In the genomic region with DNA sequence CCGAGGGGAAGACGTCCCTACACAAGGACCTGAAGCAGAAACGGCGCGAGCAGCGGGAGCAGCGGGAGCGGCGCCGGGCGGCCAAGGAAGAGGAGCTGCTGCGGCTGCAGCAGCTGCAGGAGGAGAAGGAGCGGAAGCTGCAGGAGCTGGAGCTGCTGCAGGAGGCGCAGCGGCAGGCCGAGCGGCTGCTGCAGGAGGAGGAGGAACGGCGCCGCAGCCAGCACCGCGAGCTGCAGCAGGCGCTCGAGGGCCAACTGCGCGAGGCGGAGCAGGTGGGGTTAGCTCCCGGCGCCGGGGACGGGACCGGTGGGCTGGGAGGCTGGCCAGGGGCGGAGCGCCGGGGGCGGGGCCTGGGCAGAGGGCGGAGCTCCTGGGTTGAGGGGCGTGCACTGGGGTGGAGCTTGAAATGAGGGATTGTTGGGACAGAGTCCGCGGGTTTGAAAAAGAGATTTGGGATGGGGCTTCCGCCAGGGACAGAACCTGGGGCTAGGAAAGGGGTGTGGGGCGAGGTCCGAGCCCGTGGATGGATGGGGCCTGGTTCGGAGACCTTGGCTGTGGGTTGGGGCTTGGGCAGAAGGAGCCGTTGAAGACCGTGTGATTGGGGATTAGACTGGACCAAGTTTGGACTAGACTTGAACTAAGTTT, we compare ENCODE assay signal across 1 cellular context.
TF ChIP-seq lines count a peak whose summit lies in the region.

No MANE protein-coding gene starts in this region.

TF ChIP-seq in HepG2, 621 proteins besides CTCF, POLR2A, EP300 and RAD21 (continued from another document and continues in another):
- no peak for TF ChIP-seq ZBTB1 (CRISPR knock-in tag; IDR thresholded peaks at IDR 0.05; ENCODE audit: borderline replicate concordance)
- TF ChIP-seq TSC22D2 (CRISPR knock-in tag; IDR thresholded peaks at IDR 0.05; ENCODE audit: borderline replicate concordance) = peak; percentile 52; the same call in 1 of the 2 replicates
- peak; percentile 96 for TF ChIP-seq ZNF761 (CRISPR knock-in tag; conservative IDR thresholded peaks at IDR 0.05)
- TF ChIP-seq ZNF317 (CRISPR knock-in tag; IDR thresholded peaks at IDR 0.05) = 0 out of 2 replicates have a peak, but pooled peaks have one; percentile 12
- peak; percentile 66; the same call in 1 of the 2 replicates for TF ChIP-seq TARDBP (CRISPR knock-in tag; IDR thresholded peaks at IDR 0.05)
- TF ChIP-seq, protein P1, sequence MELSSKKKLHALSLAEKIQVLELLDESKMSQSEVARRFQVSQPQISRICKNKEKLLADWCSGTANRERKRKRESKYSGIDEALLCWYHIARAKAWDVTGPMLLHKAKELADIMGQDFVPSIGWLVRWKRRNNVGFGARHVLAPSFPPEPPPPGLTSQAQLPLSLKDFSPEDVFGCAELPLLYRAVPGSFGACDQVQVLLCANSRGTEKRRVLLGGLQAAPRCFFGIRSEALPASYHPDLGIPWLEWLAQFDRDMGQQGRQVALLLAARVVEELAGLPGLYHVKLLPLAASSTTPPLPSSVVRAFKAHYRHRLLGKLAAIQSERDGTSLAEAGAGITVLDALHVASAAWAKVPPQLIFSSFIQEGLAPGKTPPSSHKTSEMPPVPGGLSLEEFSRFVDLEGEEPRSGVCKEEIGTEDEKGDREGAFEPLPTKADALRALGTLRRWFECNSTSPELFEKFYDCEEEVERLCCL (CRISPR knock-in tag; IDR thresholded peaks at IDR 0.05; ENCODE audit: borderline replicate concordance) = peak; percentile 88; the same call in 1 of the 2 replicates
- no peak for TF ChIP-seq KLF6 (CRISPR knock-in tag; IDR thresholded peaks at IDR 0.05)
- peak; percentile 41; the same call in 1 of the 2 replicates for TF ChIP-seq NR2C2 (CRISPR knock-in tag; IDR thresholded peaks at IDR 0.05; ENCODE audit: borderline replicate concordance)
- peak; percentile 80; the same call in 1 of the 2 replicates for TF ChIP-seq ZNF20 (CRISPR knock-in tag; IDR thresholded peaks at IDR 0.05)
- TF ChIP-seq, protein P2, sequence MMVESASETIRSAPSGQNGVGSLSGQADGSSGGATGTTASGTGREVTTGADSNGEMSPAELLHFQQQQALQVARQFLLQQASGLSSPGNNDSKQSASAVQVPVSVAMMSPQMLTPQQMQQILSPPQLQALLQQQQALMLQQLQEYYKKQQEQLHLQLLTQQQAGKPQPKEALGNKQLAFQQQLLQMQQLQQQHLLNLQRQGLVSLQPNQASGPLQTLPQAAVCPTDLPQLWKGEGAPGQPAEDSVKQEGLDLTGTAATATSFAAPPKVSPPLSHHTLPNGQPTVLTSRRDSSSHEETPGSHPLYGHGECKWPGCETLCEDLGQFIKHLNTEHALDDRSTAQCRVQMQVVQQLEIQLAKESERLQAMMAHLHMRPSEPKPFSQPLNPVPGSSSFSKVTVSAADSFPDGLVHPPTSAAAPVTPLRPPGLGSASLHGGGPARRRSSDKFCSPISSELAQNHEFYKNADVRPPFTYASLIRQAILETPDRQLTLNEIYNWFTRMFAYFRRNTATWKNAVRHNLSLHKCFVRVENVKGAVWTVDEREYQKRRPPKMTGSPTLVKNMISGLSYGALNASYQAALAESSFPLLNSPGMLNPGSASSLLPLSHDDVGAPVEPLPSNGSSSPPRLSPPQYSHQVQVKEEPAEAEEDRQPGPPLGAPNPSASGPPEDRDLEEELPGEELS (CRISPR knock-in tag; IDR thresholded peaks at IDR 0.05) = peak; percentile 53
- TF ChIP-seq GATAD2A (CRISPR knock-in tag; IDR thresholded peaks at IDR 0.05) = peak; percentile 25; the same call in 1 of the 2 replicates
- peak; percentile 95; the same call in 1 of the 2 replicates for TF ChIP-seq ZNF773 (CRISPR knock-in tag; IDR thresholded peaks at IDR 0.05; ENCODE audit: borderline replicate concordance)
- peak; percentile 94 for TF ChIP-seq ZNF383 (CRISPR knock-in tag; IDR thresholded peaks at IDR 0.05; ENCODE audit: borderline replicate concordance)
- TF ChIP-seq, protein P3, sequence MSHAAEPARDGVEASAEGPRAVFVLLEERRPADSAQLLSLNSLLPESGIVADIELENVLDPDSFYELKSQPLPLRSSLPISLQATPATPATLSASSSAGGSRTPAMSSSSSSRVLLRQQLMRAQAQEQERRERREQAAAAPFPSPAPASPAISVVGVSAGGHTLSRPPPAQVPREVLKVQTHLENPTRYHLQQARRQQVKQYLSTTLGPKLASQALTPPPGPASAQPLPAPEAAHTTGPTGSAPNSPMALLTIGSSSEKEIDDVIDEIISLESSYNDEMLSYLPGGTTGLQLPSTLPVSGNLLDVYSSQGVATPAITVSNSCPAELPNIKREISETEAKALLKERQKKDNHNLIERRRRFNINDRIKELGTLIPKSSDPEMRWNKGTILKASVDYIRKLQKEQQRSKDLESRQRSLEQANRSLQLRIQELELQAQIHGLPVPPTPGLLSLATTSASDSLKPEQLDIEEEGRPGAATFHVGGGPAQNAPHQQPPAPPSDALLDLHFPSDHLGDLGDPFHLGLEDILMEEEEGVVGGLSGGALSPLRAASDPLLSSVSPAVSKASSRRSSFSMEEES (CRISPR knock-in tag; IDR thresholded peaks at IDR 0.05) = peak; percentile 37; the same call in 1 of the 2 replicates
- no peak for TF ChIP-seq PAWR (CRISPR knock-in tag; IDR thresholded peaks at IDR 0.05; ENCODE audit: borderline replicate concordance)
- TF ChIP-seq, protein P4, sequence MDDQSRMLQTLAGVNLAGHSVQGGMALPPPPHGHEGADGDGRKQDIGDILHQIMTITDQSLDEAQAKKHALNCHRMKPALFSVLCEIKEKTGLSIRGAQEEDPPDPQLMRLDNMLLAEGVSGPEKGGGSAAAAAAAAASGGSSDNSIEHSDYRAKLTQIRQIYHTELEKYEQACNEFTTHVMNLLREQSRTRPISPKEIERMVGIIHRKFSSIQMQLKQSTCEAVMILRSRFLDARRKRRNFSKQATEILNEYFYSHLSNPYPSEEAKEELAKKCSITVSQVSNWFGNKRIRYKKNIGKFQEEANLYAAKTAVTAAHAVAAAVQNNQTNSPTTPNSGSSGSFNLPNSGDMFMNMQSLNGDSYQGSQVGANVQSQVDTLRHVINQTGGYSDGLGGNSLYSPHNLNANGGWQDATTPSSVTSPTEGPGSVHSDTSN (CRISPR knock-in tag; IDR thresholded peaks at IDR 0.05; ENCODE audit: borderline replicate concordance) = peak; percentile 78; the same call in 1 of the 2 replicates
- TF ChIP-seq NFATC3 (CRISPR knock-in tag; IDR thresholded peaks at IDR 0.05) = peak; percentile 82
- TF ChIP-seq MYC (CRISPR knock-in tag; IDR thresholded peaks at IDR 0.05; ENCODE audit: borderline replicate concordance) = peak; percentile 91
- TF ChIP-seq ZNF644 (CRISPR knock-in tag; IDR thresholded peaks at IDR 0.05; ENCODE audit: low read depth) = no peak
- TF ChIP-seq ISL2 (CRISPR knock-in tag; IDR thresholded peaks at IDR 0.05) = peak; percentile 79
- peak; percentile 79; the same call in 1 of the 2 replicates for TF ChIP-seq ZNF264 (CRISPR knock-in tag; IDR thresholded peaks at IDR 0.05)
- 0 out of 2 replicates have a peak, but pooled peaks have one; percentile 47 for TF ChIP-seq ZNF589 (CRISPR knock-in tag; conservative IDR thresholded peaks at IDR 0.05)
- TF ChIP-seq ZFX (CRISPR knock-in tag; IDR thresholded peaks at IDR 0.05; ENCODE audit: low read depth) = peak; percentile 88
- TF ChIP-seq GABPB1 (CRISPR knock-in tag; IDR thresholded peaks at IDR 0.05) = peak; percentile 79; the same call in 1 of the 2 replicates
- TF ChIP-seq, protein P5, sequence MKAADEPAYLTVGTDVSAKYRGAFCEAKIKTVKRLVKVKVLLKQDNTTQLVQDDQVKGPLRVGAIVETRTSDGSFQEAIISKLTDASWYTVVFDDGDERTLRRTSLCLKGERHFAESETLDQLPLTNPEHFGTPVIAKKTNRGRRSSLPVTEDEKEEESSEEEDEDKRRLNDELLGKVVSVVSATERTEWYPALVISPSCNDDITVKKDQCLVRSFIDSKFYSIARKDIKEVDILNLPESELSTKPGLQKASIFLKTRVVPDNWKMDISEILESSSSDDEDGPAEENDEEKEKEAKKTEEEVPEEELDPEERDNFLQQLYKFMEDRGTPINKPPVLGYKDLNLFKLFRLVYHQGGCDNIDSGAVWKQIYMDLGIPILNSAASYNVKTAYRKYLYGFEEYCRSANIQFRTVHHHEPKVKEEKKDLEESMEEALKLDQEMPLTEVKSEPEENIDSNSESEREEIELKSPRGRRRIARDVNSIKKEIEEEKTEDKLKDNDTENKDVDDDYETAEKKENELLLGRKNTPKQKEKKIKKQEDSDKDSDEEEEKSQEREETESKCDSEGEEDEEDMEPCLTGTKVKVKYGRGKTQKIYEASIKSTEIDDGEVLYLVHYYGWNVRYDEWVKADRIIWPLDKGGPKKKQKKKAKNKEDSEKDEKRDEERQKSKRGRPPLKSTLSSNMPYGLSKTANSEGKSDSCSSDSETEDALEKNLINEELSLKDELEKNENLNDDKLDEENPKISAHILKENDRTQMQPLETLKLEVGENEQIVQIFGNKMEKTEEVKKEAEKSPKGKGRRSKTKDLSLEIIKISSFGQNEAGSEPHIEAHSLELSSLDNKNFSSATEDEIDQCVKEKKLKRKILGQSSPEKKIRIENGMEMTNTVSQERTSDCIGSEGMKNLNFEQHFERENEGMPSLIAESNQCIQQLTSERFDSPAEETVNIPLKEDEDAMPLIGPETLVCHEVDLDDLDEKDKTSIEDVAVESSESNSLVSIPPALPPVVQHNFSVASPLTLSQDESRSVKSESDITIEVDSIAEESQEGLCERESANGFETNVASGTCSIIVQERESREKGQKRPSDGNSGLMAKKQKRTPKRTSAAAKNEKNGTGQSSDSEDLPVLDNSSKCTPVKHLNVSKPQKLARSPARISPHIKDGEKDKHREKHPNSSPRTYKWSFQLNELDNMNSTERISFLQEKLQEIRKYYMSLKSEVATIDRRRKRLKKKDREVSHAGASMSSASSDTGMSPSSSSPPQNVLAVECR (CRISPR knock-in tag; IDR thresholded peaks at IDR 0.05; ENCODE audit: borderline replicate concordance) = peak; percentile 94
- TF ChIP-seq SNRNP70 (IDR thresholded peaks at IDR 0.05; ENCODE audit: low read depth, low read length) = no peak
- TF ChIP-seq, protein P6, sequence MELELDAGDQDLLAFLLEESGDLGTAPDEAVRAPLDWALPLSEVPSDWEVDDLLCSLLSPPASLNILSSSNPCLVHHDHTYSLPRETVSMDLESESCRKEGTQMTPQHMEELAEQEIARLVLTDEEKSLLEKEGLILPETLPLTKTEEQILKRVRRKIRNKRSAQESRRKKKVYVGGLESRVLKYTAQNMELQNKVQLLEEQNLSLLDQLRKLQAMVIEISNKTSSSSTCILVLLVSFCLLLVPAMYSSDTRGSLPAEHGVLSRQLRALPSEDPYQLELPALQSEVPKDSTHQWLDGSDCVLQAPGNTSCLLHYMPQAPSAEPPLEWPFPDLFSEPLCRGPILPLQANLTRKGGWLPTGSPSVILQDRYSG (CRISPR knock-in tag; IDR thresholded peaks at IDR 0.05) = peak; percentile 95
- TF ChIP-seq ZNF121 (CRISPR knock-in tag; IDR thresholded peaks at IDR 0.05) = peak; percentile 73
- TF ChIP-seq, protein P7, sequence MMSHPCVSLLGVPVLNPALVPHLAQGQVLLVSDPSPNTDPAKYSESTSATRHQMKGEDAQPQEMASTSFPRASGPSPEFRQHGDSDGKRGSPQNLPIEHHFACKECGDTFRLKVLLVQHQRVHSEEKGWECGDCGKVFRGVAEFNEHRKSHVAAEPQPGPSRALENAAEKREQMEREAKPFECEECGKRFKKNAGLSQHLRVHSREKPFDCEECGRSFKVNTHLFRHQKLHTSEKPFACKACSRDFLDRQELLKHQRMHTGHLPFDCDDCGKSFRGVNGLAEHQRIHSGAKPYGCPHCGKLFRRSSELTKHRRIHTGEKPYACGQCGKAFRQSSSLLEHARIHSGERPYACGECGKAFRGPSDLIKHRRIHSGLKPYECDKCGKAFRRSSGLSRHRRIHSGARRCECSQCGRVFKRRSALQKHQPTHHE (CRISPR knock-in tag; IDR thresholded peaks at IDR 0.05; ENCODE audit: borderline replicate concordance) = peak; percentile 75; the same call in 1 of the 2 replicates
- TF ChIP-seq, protein P8, sequence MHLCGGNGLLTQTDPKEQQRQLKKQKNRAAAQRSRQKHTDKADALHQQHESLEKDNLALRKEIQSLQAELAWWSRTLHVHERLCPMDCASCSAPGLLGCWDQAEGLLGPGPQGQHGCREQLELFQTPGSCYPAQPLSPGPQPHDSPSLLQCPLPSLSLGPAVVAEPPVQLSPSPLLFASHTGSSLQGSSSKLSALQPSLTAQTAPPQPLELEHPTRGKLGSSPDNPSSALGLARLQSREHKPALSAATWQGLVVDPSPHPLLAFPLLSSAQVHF (CRISPR knock-in tag; IDR thresholded peaks at IDR 0.05) = peak; percentile 89; the same call in 1 of the 2 replicates
- TF ChIP-seq SMAD9 (CRISPR knock-in tag; IDR thresholded peaks at IDR 0.05) = 0 out of 2 replicates have a peak, but pooled peaks have one; percentile 17
